8 cellular contexts compared by ENCODE assay signal in genomic region chr12:107092669-107093546, GRCh38. TPM values are rescaled to one million over a fixed set of nuclear protein-coding genes. Genes with fewer than 3 reads are reported as not detected.
DNase-seq lines count a peak whose midpoint lies in the region; ATAC-seq and TF ChIP-seq lines count a peak whose summit lies in the region.

No MANE protein-coding gene starts in this region.

- H3K79me2 ChIP-seq in Loucy (ENCODE audit: insufficient read depth, low read length) = peaks cover 18% of the 10 kb centered on the region

- peak overlapping the region; percentile 92 for H3K4me2 ChIP-seq in Loucy (ENCODE audit: low read depth, low read length, poor library complexity, severe bottlenecking)

- peak; percentile 29 for ATAC-seq in GM21786 (IDR thresholded peaks at IDR 0.05; ENCODE audit: unreplicated experiment)
- peak; percentile 54 for ATAC-seq in effector memory CD8-positive, alpha-beta T cell (replicated peaks)

- H3K4me1 Mint-ChIP-seq in effector memory CD8-positive, alpha-beta T cell (ENCODE audit: low read depth in 2 of 2) = peaks cover 7 to 20% of the 10 kb centered on the region in 2 donors

- no peaks in the 10 kb centered on the region for H3K36me3 ChIP-seq in Loucy (ENCODE audit: insufficient read depth, low read length)

- no peaks in the 10 kb centered on the region; the same call in 1 of the 2 replicates for H3K9me3 ChIP-seq in Loucy (ENCODE audit: insufficient read depth, low read depth, low read length)

- peaks cover 9% of the 10 kb centered on the region for H3K36me3 Mint-ChIP-seq in effector memory CD8-positive, alpha-beta T cell (ENCODE audit: insufficient read depth)

- no peaks in the 10 kb centered on the region for H3K9me3 Mint-ChIP-seq in effector memory CD8-positive, alpha-beta T cell

- no peak overlapping the region for H3K4me3 Mint-ChIP-seq in effector memory CD8-positive, alpha-beta T cell

- no peaks in the 10 kb centered on the region for H3K27me3 ChIP-seq in Loucy (ENCODE audit: insufficient read depth, low read length, poor library complexity, severe bottlenecking)

- H3K9ac ChIP-seq in Loucy (ENCODE audit: low read depth, low read length, poor library complexity, severe bottlenecking) = peak overlapping the region; percentile 79

- peak overlapping the region; percentile 94 for H2AFZ ChIP-seq in Loucy (ENCODE audit: low read length)

- H3K27me3 Mint-ChIP-seq in effector memory CD8-positive, alpha-beta T cell = peaks cover 9 to 21% of the 10 kb centered on the region in 2 donors

- TF ChIP-seq CTCF in Loucy (conservative IDR thresholded peaks at IDR 0.05; ENCODE audit: low read length) = no peak

- H4K20me1 ChIP-seq in Loucy (ENCODE audit: insufficient read depth, low read length, poor library complexity, severe bottlenecking) = peaks cover 28% of the 10 kb centered on the region

- H3K9me2 ChIP-seq in Loucy (replicated peaks; ENCODE audit: low read depth, low read length) = no peaks in the 10 kb centered on the region

- no peak overlapping the region for H3K27ac Mint-ChIP-seq in effector memory CD8-positive, alpha-beta T cell

- DNase-seq in ELR (ENCODE audit: low read depth) (peak; percentile 74), mucosa of gallbladder (ENCODE audit: low spot score) (peak; percentile 35), AG20443 (ENCODE audit: low spot score) (no peak)
- DNase-seq in activated CD4-positive, alpha-beta T cell treated with anti-CD3 and anti-CD28 coated beads, Interleukin-2, amount 50 U/mL, for 4 hours = peak; percentile 76 to 82
- peak in 2 of 3 experiments; percentile 60 to 67 for DNase-seq in effector memory CD8-positive, alpha-beta T cell
- DNase-seq in stimulated activated CD8-positive, alpha-beta memory T cell treated with anti-CD3 and anti-CD28 coated beads, Interleukin-4, amount 100 ng/mL, for 4 hours (ENCODE audit: low read depth in 2 of 2, low spot score in 1 of 2) = peak; percentile 55 to 60

- no peaks in the 10 kb centered on the region for H3F3A ChIP-seq in Loucy (ENCODE audit: low read depth)

- peaks cover 33% of the 10 kb centered on the region for H3K4me1 ChIP-seq in Loucy (ENCODE audit: insufficient read depth, low read length, poor library complexity, severe bottlenecking)

- H3K4me3 ChIP-seq in Loucy (ENCODE audit: low read length, poor library complexity, severe bottlenecking) = peak overlapping the region; percentile 77

RNA-seq across cellular contexts. Expression of gene CRY1, which starts 0.4 kb away (rescaled TPM):
- total RNA-seq in mucosa of gallbladder = 17.6 TPM
